In genomic region chr2:23806201-23806600, GRCh38 we compare ENCODE assay signal across 19 cellular contexts.
DNase-seq lines count a peak whose midpoint lies in the region; ATAC-seq, FAIRE-seq and TF ChIP-seq lines count a peak whose summit lies in the region.
"Had no signal": no experiment of that assay in that cellular context is flagged by ENCODE, and none has a peak within 500 bp of the region (broad histone marks: within the 10 kb centered on the region; RNA-seq: fewer than 3 reads in every experiment).

No MANE protein-coding gene starts in this region.

- no peaks in the 10 kb centered on the region for H3K9me1 ChIP-seq in keratinocyte (ENCODE audit: control insufficient read depth, extremely low read depth, insufficient read depth, low read length)

- ATAC-seq in GM19455 (IDR thresholded peaks at IDR 0.05; ENCODE audit: unreplicated experiment): no peak
- no peak for ATAC-seq in left ventricle myocardium superior
- ATAC-seq: GM12878 had no signal

- intact Hi-C loops in left ventricle myocardium superior (cut with micrococcal nuclease): no loop called here

- no peaks in the 10 kb centered on the region for H4K20me1 ChIP-seq in keratinocyte (ENCODE audit: control insufficient read depth, extremely low read depth, insufficient read depth, low read length)

- H3K9ac ChIP-seq in keratinocyte (ENCODE audit: control insufficient read depth, extremely low read depth, insufficient read depth, low read length): no peak overlapping the region
- H3K9ac ChIP-seq: GM23248 had no signal

- TF ChIP-seq CTCF in HEK293 (tag by site-specific recombination; IDR thresholded peaks at IDR 0.05) (no peak), epithelial cell of esophagus (IDR thresholded peaks at IDR 0.05; ENCODE audit: insufficient read depth, low read depth, low read length, missing control alignments) (no peak), keratinocyte (optimal IDR thresholded peaks at IDR 0.05 in 1 of 3, IDR thresholded peaks at IDR 0.05 in 1 of 3, conservative IDR thresholded peaks at IDR 0.05 in 1 of 3; ENCODE audit: extremely low read depth in 1 of 3, insufficient read depth in 2 of 3, low read length in 3 of 3) (no peak)

- peak; percentile 6 for DNase-seq in RPMI7951 (ENCODE audit: low read depth)
- peak; percentile 72 for DNase-seq in epithelial cell of esophagus (ENCODE audit: low read depth)
- DNase-seq in keratinocyte (ENCODE audit: low read depth, low spot score): no peak
- DNase-seq in left ventricle myocardium superior: no peak
- DNase-seq: ACHN; BE2C; C1 segment of cervical spinal cord; CD4-positive, CD25-positive, alpha-beta regulatory T cell; CD8-positive, alpha-beta memory T cell; COR-L47; DMS 273 treated with DMSO at 0.1 percent for 48 hours; DMS53; DND-41; EL; GM23248 had no signal

- POLR2A ChIA-PET in HEK293 (lab: Yijun Ruan, JAX): no interaction called here

- H3K4me3 ChIP-seq in HEK293 (ENCODE audit: low read depth, low read length): no peak overlapping the region
- H3K4me3 ChIP-seq in epithelial cell of esophagus (ENCODE audit: low read length): no peak overlapping the region
- no peak overlapping the region for H3K4me3 ChIP-seq in keratinocyte (ENCODE audit: control insufficient read depth in 2 of 3, extremely low read depth in 1 of 3, insufficient read depth in 2 of 3, low read depth in 1 of 3, low read length in 3 of 3)
- H3K4me3 ChIP-seq: GM12878, GM23248, HAP-1 had no signal

- H3K79me2 ChIP-seq in keratinocyte (ENCODE audit: control insufficient read depth, insufficient read depth, low read length): no peaks in the 10 kb centered on the region

- no peaks in the 10 kb centered on the region for H3K27me3 ChIP-seq in keratinocyte (ENCODE audit: control insufficient read depth, extremely low read depth, insufficient read depth, low read length)
- H3K27me3 ChIP-seq: BE2C had no signal

- H2AFZ ChIP-seq in keratinocyte (ENCODE audit: control insufficient read depth, low read length): no peak overlapping the region
- H2AFZ ChIP-seq: GM23248 had no signal

- dilution Hi-C loops in keratinocyte (cut with MboI; ENCODE audit: extremely low pct_ligation_motif_present, low sequenced_read_pairs): no loop called here

- no peaks in the 10 kb centered on the region for H3K9me3 ChIP-seq in HEK293 (ENCODE audit: control insufficient read depth, insufficient read depth, low read depth, low read length)
- H3K9me3 ChIP-seq in keratinocyte (ENCODE audit: control insufficient read depth, low read depth, low read length): no peaks in the 10 kb centered on the region
- H3K9me3 ChIP-seq: BE2C, HAP-1 had no signal

- H3K4me1 ChIP-seq in HEK293 (ENCODE audit: control insufficient read depth, insufficient read depth, low read length) (peaks cover 16% of the 10 kb centered on the region), keratinocyte (ENCODE audit: control insufficient read depth, extremely low read depth, insufficient read depth, low read length) (peaks cover 30% of the 10 kb centered on the region)
- H3K4me1 ChIP-seq: BE2C, HAP-1 had no signal

- H3K27ac ChIP-seq in HEK293 (ENCODE audit: extremely low read depth, low read depth, low read length): no peak overlapping the region
- no peak overlapping the region for H3K27ac ChIP-seq in keratinocyte (ENCODE audit: control insufficient read depth, insufficient read depth, low read length)
- H3K27ac ChIP-seq: GM23248 had no signal

- FAIRE-seq in keratinocyte (lab: Jason Lieb, UNC): peak; percentile 74
- FAIRE-seq: GM12878 had no signal

- CTCF ChIA-PET in HEK293 (lab: Yijun Ruan, JAX): interaction anchor here (0.6 to 2.2 kb wide), 4 partner anchors 18 to 339 kb away, joined by 4 to 14 read pairs (median 5); no protein-coding TSS in a partner anchor

- H3K4me2 ChIP-seq in keratinocyte (ENCODE audit: control insufficient read depth, extremely low read depth, insufficient read depth, low read depth, low read length): no peak overlapping the region

- H3K36me3 ChIP-seq in HEK293 (ENCODE audit: control insufficient read depth in 2 of 2, insufficient read depth in 1 of 2, low read length in 2 of 2) (no peaks in the 10 kb centered on the region), keratinocyte (ENCODE audit: control insufficient read depth in 2 of 2, extremely low read depth in 1 of 2, insufficient read depth in 2 of 2, low read length in 2 of 2) (peaks cover 0 to 4% of the 10 kb centered on the region in 2 experiments)
- H3K36me3 ChIP-seq: HAP-1 had no signal

TF ChIP-seq in HEK293, 187 proteins besides CTCF, POLR2A, EP300 and RAD21:
- TF ChIP-seq ZNF558 (tag by site-specific recombination; IDR thresholded peaks at IDR 0.05): no peak
- TF ChIP-seq, protein P1, sequence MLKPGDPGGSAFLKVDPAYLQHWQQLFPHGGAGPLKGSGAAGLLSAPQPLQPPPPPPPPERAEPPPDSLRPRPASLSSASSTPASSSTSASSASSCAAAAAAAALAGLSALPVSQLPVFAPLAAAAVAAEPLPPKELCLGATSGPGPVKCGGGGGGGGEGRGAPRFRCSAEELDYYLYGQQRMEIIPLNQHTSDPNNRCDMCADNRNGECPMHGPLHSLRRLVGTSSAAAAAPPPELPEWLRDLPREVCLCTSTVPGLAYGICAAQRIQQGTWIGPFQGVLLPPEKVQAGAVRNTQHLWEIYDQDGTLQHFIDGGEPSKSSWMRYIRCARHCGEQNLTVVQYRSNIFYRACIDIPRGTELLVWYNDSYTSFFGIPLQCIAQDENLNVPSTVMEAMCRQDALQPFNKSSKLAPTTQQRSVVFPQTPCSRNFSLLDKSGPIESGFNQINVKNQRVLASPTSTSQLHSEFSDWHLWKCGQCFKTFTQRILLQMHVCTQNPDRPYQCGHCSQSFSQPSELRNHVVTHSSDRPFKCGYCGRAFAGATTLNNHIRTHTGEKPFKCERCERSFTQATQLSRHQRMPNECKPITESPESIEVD (tag by site-specific recombination; IDR thresholded peaks at IDR 0.05): peak; percentile 76

Comparison
In these comparisons a context has a peak if more than half of its experiments do, and no peak if none do; other contexts are left out.
1. DNase-seq: peak in RPMI7951 (single experiment) and epithelial cell of esophagus (single experiment); none in keratinocyte (single experiment) and left ventricle myocardium superior (single experiment).